8 cellular contexts compared by ENCODE assay signal in the genomic region with DNA sequence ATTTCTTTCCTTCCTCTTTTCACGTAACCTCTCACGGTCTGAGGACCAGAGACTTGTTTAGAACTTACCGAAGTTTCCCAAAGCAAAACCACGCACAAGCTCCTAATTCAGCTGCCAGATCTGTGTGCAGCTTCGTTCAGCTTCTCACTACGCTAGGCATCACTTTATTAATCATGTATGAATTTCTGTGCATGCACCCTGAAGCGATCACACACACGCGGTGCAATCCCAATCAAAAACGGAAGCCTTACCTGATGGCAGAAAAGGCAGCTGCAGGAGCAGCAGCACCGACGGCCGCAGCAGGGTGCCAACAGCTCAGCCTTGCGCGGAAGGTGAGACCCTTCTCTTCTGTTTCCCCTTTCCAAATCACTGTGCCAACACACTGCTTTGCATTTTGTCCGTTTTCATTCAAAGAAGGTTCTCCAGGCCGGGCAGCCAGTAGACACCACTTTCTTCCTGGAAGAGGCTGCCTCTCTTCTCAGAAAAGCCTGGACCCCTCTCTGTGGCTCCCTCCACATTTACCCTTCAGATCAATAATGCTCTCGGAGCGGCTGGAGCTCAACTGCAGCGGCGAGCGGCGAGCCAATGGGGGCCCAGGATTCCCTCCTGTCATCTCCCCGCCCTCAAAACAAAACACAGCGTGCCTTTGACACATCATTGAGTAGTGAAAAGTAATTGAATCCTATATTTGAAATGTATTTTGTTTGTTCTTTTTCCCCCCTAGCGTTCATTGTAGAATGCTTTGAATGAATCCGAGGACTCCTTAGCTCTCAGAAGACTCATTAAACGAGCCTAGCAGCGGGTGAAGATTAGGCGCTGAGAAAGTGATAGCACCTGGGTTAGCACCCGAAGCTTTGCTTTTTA. TPM values are rescaled to one million over a fixed set of nuclear protein-coding genes. Genes with fewer than 3 reads are reported as not detected.
A peak's percentile ranks its signal among the peaks of the same experiment; 100 is the strongest.
DNase-seq lines count a peak whose midpoint lies in the region; ATAC-seq and TF ChIP-seq lines count a peak whose summit lies in the region.

A gene (minus strand): TSS at position 538 of the 864 bp plus-strand sequence.

- H3K36me3 ChIP-seq in BLaER1 treated with 17β-estradiol and CSF1 and Interleukin-3, amounts not matched to agents 10 nM and 100 nM, result no peaks in the 10 kb centered on the region
- no peaks in the 10 kb centered on the region for H3K36me3 ChIP-seq in mesendoderm (ENCODE audit: control insufficient read depth, insufficient read depth, low read length)

- H3K4me3 ChIP-seq in BLaER1 treated with 17β-estradiol and CSF1 and Interleukin-3, amounts not matched to agents 10 nM and 100 nM, result peak within 1 kb of the TSS; percentile 1 to 50 (median 39); a peak in 14 of 20 replicates
- H3K4me3 ChIP-seq in astrocyte of the cerebellum (ENCODE audit: low read depth, low read length) (peak within 1 kb of the TSS; percentile 42), mesendoderm (ENCODE audit: low read length) (peak within 1 kb of the TSS; percentile 35)

- H2BK5ac ChIP-seq in mesendoderm (ENCODE audit: low read length), result no peak within 1 kb of the TSS

- no peak within 1 kb of the TSS for H2BK120ac ChIP-seq in mesendoderm (ENCODE audit: low read depth, low read length)

- ATAC-seq in GM21423 (IDR thresholded peaks at IDR 0.05; ENCODE audit: unreplicated experiment) (peak; percentile 62), HG03378 (IDR thresholded peaks at IDR 0.05; ENCODE audit: unreplicated experiment) (no peak), GM21360 (IDR thresholded peaks at IDR 0.05; ENCODE audit: unreplicated experiment) (no peak)

- H4K5ac ChIP-seq in mesendoderm (ENCODE audit: low read length), result no peak within 1 kb of the TSS

- peak within 1 kb of the TSS; percentile 54 to 86 (median 71) for H3K4me2 ChIP-seq in BLaER1 treated with 17β-estradiol and CSF1 and Interleukin-3, amounts not matched to agents 10 nM and 100 nM
- peak within 1 kb of the TSS; percentile 77 for H3K4me2 ChIP-seq in mesendoderm (ENCODE audit: low read length)

- peaks cover 0 to 12% (median 10%) of the 10 kb centered on the region in 10 experiments; a peak in 11 of 20 replicates for H3K4me1 ChIP-seq in BLaER1 treated with 17β-estradiol and CSF1 and Interleukin-3, amounts not matched to agents 10 nM and 100 nM
- H3K4me1 ChIP-seq in mesendoderm (ENCODE audit: control insufficient read depth, low read depth, low read length), result no peaks in the 10 kb centered on the region

- H4K20me1 ChIP-seq in BLaER1 treated with 17β-estradiol and CSF1 and Interleukin-3, amounts not matched to agents 10 nM and 100 nM, result no peaks in the 10 kb centered on the region

- no peak within 1 kb of the TSS for H3K27ac ChIP-seq in BLaER1 treated with 17β-estradiol and CSF1 and Interleukin-3, amounts not matched to agents 10 nM and 100 nM
- no peak within 1 kb of the TSS for H3K27ac ChIP-seq in mesendoderm (ENCODE audit: low read depth, low read length)

- H3K79me2 ChIP-seq in mesendoderm (ENCODE audit: control insufficient read depth, insufficient read depth, low read length), result no peaks in the 10 kb centered on the region

- H3K23ac ChIP-seq in mesendoderm (ENCODE audit: low read length), result no peak within 1 kb of the TSS

- H3K9ac ChIP-seq in BLaER1 treated with 17β-estradiol and CSF1 and Interleukin-3, amounts not matched to agents 10 nM and 100 nM, result no peak within 1 kb of the TSS; a peak in 1 of 22 replicates
- H3K9ac ChIP-seq in mesendoderm (ENCODE audit: low read length), result peak within 1 kb of the TSS; percentile 36

- no peak within 1 kb of the TSS for H2BK15ac ChIP-seq in mesendoderm (replicated peaks; ENCODE audit: low read depth)

- WGBS in mesendoderm (ENCODE audit: extremely low coverage, insufficient coverage, low lambda C conversion rate), result no CpG with 5 or more reads among the region's 31 CpGs

- no peaks in the 10 kb centered on the region for H3K9me3 ChIP-seq in BLaER1 treated with 17β-estradiol and CSF1 and Interleukin-3, amounts not matched to agents 10 nM and 100 nM (replicated peaks in 1 of 11)

- no peak within 1 kb of the TSS for H3K56ac ChIP-seq in mesendoderm (ENCODE audit: low read length)

- no peak within 1 kb of the TSS for H3K18ac ChIP-seq in mesendoderm (ENCODE audit: low read length)

- in situ Hi-C loops in astrocyte of the cerebellum (cut with HindIII; ENCODE audit: low sequenced_read_pairs), result no loop called here

- DNase-seq in NCI-H2227 treated with DMSO at 0.1 percent for 48 hours (lab: John Stamatoyannopoulos, UW), result peak; percentile 83
- no peak for DNase-seq in astrocyte of the cerebellum (ENCODE audit: low read depth)
- peak; percentile 73 for DNase-seq in mesendoderm
- DNase-seq in NAMALWA (ENCODE audit: low spot score), result no peak

- H2AK5ac ChIP-seq in mesendoderm (ENCODE audit: low read length), result no peak within 1 kb of the TSS

- TF ChIP-seq CTCF in astrocyte of the cerebellum (IDR thresholded peaks at IDR 0.05; ENCODE audit: low read depth, low read length, missing control alignments), result no peak

- H3K27me3 ChIP-seq in BLaER1 treated with 17β-estradiol and CSF1 and Interleukin-3, amounts not matched to agents 10 nM and 100 nM, result peaks cover 0 to 6% (median 0%) of the 10 kb centered on the region in 11 experiments; a peak in 4 of 22 replicates
- H3K27me3 ChIP-seq in mesendoderm (ENCODE audit: insufficient read depth, low read length, poor library complexity), result no peaks in the 10 kb centered on the region

- no peak within 1 kb of the TSS for H4K8ac ChIP-seq in mesendoderm (ENCODE audit: low read depth, low read length)

- H3K79me1 ChIP-seq in mesendoderm (ENCODE audit: low read length), result no peaks in the 10 kb centered on the region

- H3K4ac ChIP-seq in mesendoderm (ENCODE audit: low read depth, low read length), result no peak within 1 kb of the TSS

RNA-seq across cellular contexts. Expression of the gene that starts here (rescaled TPM):
- polyA plus RNA-seq in mesendoderm (2013, experiment 1 of 2), result 0.13 TPM
- 0.10 TPM for polyA plus RNA-seq in mesendoderm (2013, experiment 2 of 2)

Comparison
In these comparisons a context has a peak if more than half of its experiments do, and no peak if none do; other contexts are left out.
1. DNase-seq: peak in NCI-H2227 treated with DMSO at 0.1 percent for 48 hours (single experiment) and mesendoderm (single experiment); none in astrocyte of the cerebellum (single experiment) and NAMALWA (single experiment).
2. Peak in every context shown above with its lines, with median percentiles within 50 percentile points of each other: H3K4me3 ChIP-seq.